15 cellular contexts compared by ENCODE assay signal in genomic region chr12:109578330-109578927, GRCh38. TPM values are rescaled to one million over a fixed set of nuclear protein-coding genes. Genes with fewer than 3 reads are reported as not detected.
DNase-seq lines count a peak whose midpoint lies in the region; ATAC-seq and TF ChIP-seq lines count a peak whose summit lies in the region.
"Had no signal": no experiment of that assay in that cellular context is flagged by ENCODE, and none has a peak within 500 bp of the region (broad histone marks: within the 10 kb centered on the region; RNA-seq: fewer than 3 reads in every experiment).

No MANE protein-coding gene starts in this region.

- H3K36me3 Mint-ChIP-seq in nephron progenitor cell (ENCODE audit: low read depth) = peaks cover 44% of the 10 kb centered on the region

- peaks cover 43 to 53% of the 10 kb centered on the region in 2 donors for H3K36me3 ChIP-seq in ascending aorta

- H3K4me1 ChIP-seq in ascending aorta = peaks cover 0 to 9% of the 10 kb centered on the region in 2 donors
- H3K4me1 ChIP-seq: Caco-2 had no signal

- H3K9me3 ChIP-seq in ascending aorta = no peaks in the 10 kb centered on the region
- H3K9me3 ChIP-seq: BLaER1, Caco-2 had no signal

- no peak overlapping the region for H3K27ac ChIP-seq in ascending aorta
- H3K27ac ChIP-seq: 22Rv1, BLaER1 had no signal

- H3K27ac Mint-ChIP-seq in nephron progenitor cell = peak overlapping the region; percentile 55

- DNase-seq in ACHN = peak; percentile 69
- peak; percentile 84 for DNase-seq in epithelial cell of proximal tubule (ENCODE audit: low read depth)
- peak; percentile 75 for DNase-seq in left lobe of liver (ENCODE audit: low spot score)
- DNase-seq in nephron progenitor cell = no peak
- DNase-seq in NCI-H1436 treated with DMSO at 0.1 percent for 48 hours (lab: John Stamatoyannopoulos, UW) = no peak
- no peak for DNase-seq in left cardiac atrium
- no peak for DNase-seq in ascending aorta (ENCODE audit: low spot score in 2 of 2)
- no peak for DNase-seq in DMS 273 treated with DMSO at 0.1 percent for 48 hours (lab: John Stamatoyannopoulos, UW)
- DNase-seq: AML-193; Caco-2; CD8-positive, alpha-beta memory T cell; DMS53; GF-D8 had no signal

- H3K4me3 Mint-ChIP-seq in nephron progenitor cell = no peak overlapping the region
- H3K4me3 Mint-ChIP-seq: CD8-positive, alpha-beta memory T cell had no signal

- H3K4me3 ChIP-seq in epithelial cell of proximal tubule (ENCODE audit: low read depth, low read length) (no peak overlapping the region), ascending aorta (no peak overlapping the region)
- H3K4me3 ChIP-seq: BLaER1 had no signal

- H3K9me3 Mint-ChIP-seq in nephron progenitor cell = no peaks in the 10 kb centered on the region
- H3K9me3 Mint-ChIP-seq: CD8-positive, alpha-beta memory T cell had no signal

- no peak for TF ChIP-seq CTCF in epithelial cell of proximal tubule (conservative IDR thresholded peaks at IDR 0.05; ENCODE audit: low read depth, low read length)
- no peak for TF ChIP-seq CTCF in nephron progenitor cell (IDR thresholded peaks at IDR 0.05)
- TF ChIP-seq CTCF in ascending aorta (IDR thresholded peaks at IDR 0.05) = no peak

- peaks cover 29% of the 10 kb centered on the region for H3K4me1 Mint-ChIP-seq in nephron progenitor cell

- ATAC-seq in left lobe of liver (peak; percentile 47), left cardiac atrium (no peak)

- no peaks in the 10 kb centered on the region for H3K27me3 ChIP-seq in ascending aorta
- H3K27me3 ChIP-seq: BLaER1 had no signal

- in situ Hi-C loops in ACHN (cut with HindIII; ENCODE audit: low pct_ligation_motif_present, low pct_unique_long_range_greater_than_20kb, low sequenced_read_pairs) = no loop called here

- intact Hi-C loops in left cardiac atrium (cut with DNase I) = no loop called here
- intact Hi-C loops in ascending aorta (cut with DNase I) = loop anchor here (10.0 kb wide), 4 partner anchors 104 to 1956 kb away; partner anchors contain the start of genes FICD, KCTD10 and UBE3B

- H3K27me3 Mint-ChIP-seq in nephron progenitor cell (ENCODE audit: low read depth, poor library complexity) = no peaks in the 10 kb centered on the region
- H3K27me3 Mint-ChIP-seq: CD8-positive, alpha-beta memory T cell had no signal

RNA-seq across cellular contexts. Expression of gene MVK, which starts 4.8 kb away (rescaled TPM):
- total RNA-seq in epithelial cell of proximal tubule (28.5 and 47.1 TPM in 2 replicates), left lobe of liver (16.5 TPM), left cardiac atrium (10 to 100 TPM; 11.2 to 12.6 TPM), ascending aorta (53.1 TPM)

RNA-seq across cellular contexts. Expression of gene MMAB, which starts 5.1 kb away (rescaled TPM):
- total RNA-seq in epithelial cell of proximal tubule (33.3 and 88.4 TPM in 2 replicates), left lobe of liver (41.1 TPM), left cardiac atrium (10 to 100 TPM; 47.0 to 53.4 TPM), ascending aorta (43.5 TPM)

Comparison
In these comparisons a context has a peak if more than half of its experiments do, and no peak if none do; other contexts are left out.
1. DNase-seq: peak in ACHN (single experiment), epithelial cell of proximal tubule (single experiment) and left lobe of liver (single experiment); none in nephron progenitor cell (single experiment), NCI-H1436 treated with DMSO at 0.1 percent for 48 hours (single experiment), left cardiac atrium (single experiment), ascending aorta (0 of 2) and DMS 273 treated with DMSO at 0.1 percent for 48 hours (single experiment).